ENCODE assay signal across 13 cellular contexts in genomic region chr1:24714859-24715520, GRCh38. TPM values are rescaled to one million over a fixed set of nuclear protein-coding genes. Genes with fewer than 3 reads are reported as not detected.
DNase-seq lines count a peak whose midpoint lies in the region; ATAC-seq and FAIRE-seq lines count a peak whose summit lies in the region.
"Had no signal": no experiment of that assay in that cellular context is flagged by ENCODE, and none has a peak within 500 bp of the region (broad histone marks: within the 10 kb centered on the region; RNA-seq: fewer than 3 reads in every experiment).

No MANE protein-coding gene starts in this region.

- no peak for FAIRE-seq in frontal cortex (lab: Jason Lieb, UNC)
- FAIRE-seq: GM19239 had no signal

- intact Hi-C loops in activated T-helper 1 cell treated with anti-CD3 and anti-CD28 coated beads, Interleukin-12 subunit alpha, Interleukin-12 subunit beta, Interleukin-2, Interleukin-4 antibody, amounts not matched to agents 30 ng/mL and 10 ng/mL and 1 ng/mL, durations not matched to agents 14 hours and 24 hours and 36 hours (cut with micrococcal nuclease), result no loop called here

- H3K4me1 ChIP-seq in Karpas-422 (ENCODE audit: low read length), result no peaks in the 10 kb centered on the region

- H3K36me3 Mint-ChIP-seq in activated T-helper 1 cell treated with anti-CD3 and anti-CD28 coated beads, Interleukin-12 subunit alpha, Interleukin-12 subunit beta, Interleukin-2, Interleukin-4 antibody, amounts not matched to agents 30 ng/mL and 10 ng/mL and 1 ng/mL, durations not matched to agents 14 hours and 24 hours and 36 hours (ENCODE audit: low read depth), result no peaks in the 10 kb centered on the region
- peaks cover 2% of the 10 kb centered on the region for H3K36me3 Mint-ChIP-seq in T-helper 17 cell (ENCODE audit: low read depth)
- H3K36me3 Mint-ChIP-seq: activated naive CD8-positive, alpha-beta T cell; naive B cell had no signal

- H3K4me3 ChIP-seq in Karpas-422 (ENCODE audit: low read length), result no peak overlapping the region

- no peak for ATAC-seq in T-helper 17 cell
- no peak for ATAC-seq in HG02981 (IDR thresholded peaks at IDR 0.05; ENCODE audit: unreplicated experiment)
- ATAC-seq in GM21360 (IDR thresholded peaks at IDR 0.05; ENCODE audit: unreplicated experiment), result no peak

- no peak overlapping the region for H3K4me2 ChIP-seq in Karpas-422 (ENCODE audit: low read depth, low read length, poor library complexity, severe bottlenecking)

- no peak overlapping the region for H3K27ac ChIP-seq in Karpas-422 (ENCODE audit: low read length)

- no peaks in the 10 kb centered on the region for H3K36me3 ChIP-seq in Karpas-422 (ENCODE audit: insufficient read depth, low read length)

- no peak overlapping the region for H3K4me3 Mint-ChIP-seq in activated T-helper 1 cell treated with anti-CD3 and anti-CD28 coated beads, Interleukin-12 subunit alpha, Interleukin-12 subunit beta, Interleukin-2, Interleukin-4 antibody, amounts not matched to agents 30 ng/mL and 10 ng/mL and 1 ng/mL, durations not matched to agents 14 hours and 24 hours and 36 hours
- H3K4me3 Mint-ChIP-seq in T-helper 17 cell, result no peak overlapping the region
- H3K4me3 Mint-ChIP-seq: activated naive CD8-positive, alpha-beta T cell had no signal

- no peaks in the 10 kb centered on the region for H3K27me3 ChIP-seq in Karpas-422 (ENCODE audit: low read length)

- H3K4me1 Mint-ChIP-seq in activated T-helper 1 cell treated with anti-CD3 and anti-CD28 coated beads, Interleukin-12 subunit alpha, Interleukin-12 subunit beta, Interleukin-2, Interleukin-4 antibody, amounts not matched to agents 30 ng/mL and 10 ng/mL and 1 ng/mL, durations not matched to agents 14 hours and 24 hours and 36 hours (ENCODE audit: low read depth), result peaks cover 13% of the 10 kb centered on the region
- peaks cover 7% of the 10 kb centered on the region for H3K4me1 Mint-ChIP-seq in T-helper 17 cell

- no peaks in the 10 kb centered on the region for H3K27me3 Mint-ChIP-seq in activated T-helper 1 cell treated with anti-CD3 and anti-CD28 coated beads, Interleukin-12 subunit alpha, Interleukin-12 subunit beta, Interleukin-2, Interleukin-4 antibody, amounts not matched to agents 30 ng/mL and 10 ng/mL and 1 ng/mL, durations not matched to agents 14 hours and 24 hours and 36 hours (ENCODE audit: insufficient read depth)
- no peaks in the 10 kb centered on the region for H3K27me3 Mint-ChIP-seq in T-helper 17 cell
- H3K27me3 Mint-ChIP-seq: activated naive CD8-positive, alpha-beta T cell; naive B cell had no signal

- no peaks in the 10 kb centered on the region for H3K9me2 ChIP-seq in Karpas-422 (replicated peaks; ENCODE audit: insufficient read depth, low read length)

- peak overlapping the region; percentile 14 for H3K27ac Mint-ChIP-seq in activated T-helper 1 cell treated with anti-CD3 and anti-CD28 coated beads, Interleukin-12 subunit alpha, Interleukin-12 subunit beta, Interleukin-2, Interleukin-4 antibody, amounts not matched to agents 30 ng/mL and 10 ng/mL and 1 ng/mL, durations not matched to agents 14 hours and 24 hours and 36 hours
- H3K27ac Mint-ChIP-seq in T-helper 17 cell, result no peak overlapping the region
- H3K27ac Mint-ChIP-seq: activated naive CD8-positive, alpha-beta T cell had no signal

- no peaks in the 10 kb centered on the region for H3K9me3 ChIP-seq in T-helper 17 cell (ENCODE audit: control insufficient read depth, low read length, poor library complexity, severe bottlenecking)
- no peaks in the 10 kb centered on the region for H3K9me3 ChIP-seq in Karpas-422 (ENCODE audit: low read length)

- peak; percentile 74 for DNase-seq in HT1080 (ENCODE audit: low read depth)
- no peak for DNase-seq in activated T-helper 1 cell treated with anti-CD3 and anti-CD28 coated beads, Interleukin-12 subunit alpha, Interleukin-12 subunit beta, Interleukin-2, Interleukin-4 antibody, amounts not matched to agents 30 ng/mL and 10 ng/mL and 1 ng/mL, durations not matched to agents 14 hours and 24 hours and 36 hours (ENCODE audit: low spot score)
- peak; percentile 52 to 67 for DNase-seq in frontal cortex (ENCODE audit: low spot score in 2 of 2)
- DNase-seq in stimulated activated CD4-positive, alpha-beta T cell treated with anti-CD3 and anti-CD28 coated beads, Interleukin-4, amount 100 ng/mL, for 48 hours (ENCODE audit: low read depth in 2 of 2), result peak; percentile 22 to 25
- DNase-seq in T-helper 17 cell, result no peak
- DNase-seq in Karpas-422, result no peak
- DNase-seq: naive B cell, NCI-H510A treated with DMSO at 0.1 percent for 48 hours, T1000 had no signal

- no peaks in the 10 kb centered on the region for H3K9me3 Mint-ChIP-seq in activated T-helper 1 cell treated with anti-CD3 and anti-CD28 coated beads, Interleukin-12 subunit alpha, Interleukin-12 subunit beta, Interleukin-2, Interleukin-4 antibody, amounts not matched to agents 30 ng/mL and 10 ng/mL and 1 ng/mL, durations not matched to agents 14 hours and 24 hours and 36 hours
- H3K9me3 Mint-ChIP-seq: naive B cell had no signal

- no peak overlapping the region for H2AFZ ChIP-seq in Karpas-422 (ENCODE audit: low read length)

- H3K79me2 ChIP-seq in Karpas-422 (ENCODE audit: low read length), result no peaks in the 10 kb centered on the region

- H3K9ac ChIP-seq in Karpas-422 (ENCODE audit: low read length), result no peak overlapping the region

- H4K20me1 ChIP-seq in Karpas-422 (ENCODE audit: insufficient read depth, low read depth, low read length), result no peaks in the 10 kb centered on the region

RNA-seq across cellular contexts. Expression of gene CLIC4, which starts 30.3 kb away (rescaled TPM):
- 108 and 122 TPM in 2 replicates for total RNA-seq in HT1080 (2014; rRNA removed; shearing (Covaris generic))
- 303 and 386 TPM in 2 replicates for polyA plus RNA-seq in HT1080 (2015; cell fraction: cytosol; rRNA removed)
- 218 and 228 TPM in 2 replicates for polyA plus RNA-seq in HT1080 (2015; cell fraction: nucleus; rRNA removed)
- 16.8 and 20.6 TPM in 2 replicates for total RNA-seq in activated T-helper 1 cell treated with anti-CD3 and anti-CD28 coated beads, Interleukin-12 subunit alpha, Interleukin-12 subunit beta, Interleukin-2, Interleukin-4 antibody, amounts not matched to agents 30 ng/mL and 10 ng/mL and 1 ng/mL, durations not matched to agents 14 hours and 24 hours and 36 hours
- total RNA-seq in frontal cortex (106 TPM), T-helper 17 cell (1 to 10 TPM; 3.9 to 9.9 TPM)
- 49.1 and 87.4 TPM in 2 replicates for total RNA-seq in Karpas-422 (2014; rRNA removed; shearing (Covaris generic); ENCODE audit: low replicate concordance)

Comparison
In these comparisons a context has a peak if more than half of its experiments do, and no peak if none do; other contexts are left out.
1. DNase-seq: peak in HT1080 (single experiment), frontal cortex (2 of 2) and stimulated activated CD4-positive, alpha-beta T cell treated with anti-CD3 and anti-CD28 coated beads, Interleukin-4, amount 100 ng/mL, for 48 hours (2 of 2); none in activated T-helper 1 cell treated with anti-CD3 and anti-CD28 coated beads, Interleukin-12 subunit alpha, Interleukin-12 subunit beta, Interleukin-2, Interleukin-4 antibody, amounts not matched to agents 30 ng/mL and 10 ng/mL and 1 ng/mL, durations not matched to agents 14 hours and 24 hours and 36 hours (single experiment), T-helper 17 cell (0 of 3) and Karpas-422 (single experiment).